ENCODE assay signal across 1 cellular context in genomic region chr2:190313880-190314279, GRCh38.
TF ChIP-seq lines count a peak whose summit lies in the region.

No MANE protein-coding gene starts in this region.

TF ChIP-seq in HepG2, 621 proteins besides CTCF, POLR2A, EP300 and RAD21 (continued from another document):
- TF ChIP-seq GMEB1 (CRISPR knock-in tag; IDR thresholded peaks at IDR 0.05; ENCODE audit: borderline replicate concordance) (no peak), ZHX1 (CRISPR knock-in tag; IDR thresholded peaks at IDR 0.05; ENCODE audit: low read depth) (no peak), BRF2 (CRISPR knock-in tag; IDR thresholded peaks at IDR 0.05) (no peak), RFX1 (IDR thresholded peaks at IDR 0.05) (no peak), POLR2AphosphoS2 (IDR thresholded peaks at IDR 0.05; ENCODE audit: low read depth, low read length) (no peak), MEF2D (CRISPR knock-in tag; IDR thresholded peaks at IDR 0.05) (no peak), RARA (CRISPR knock-in tag; IDR thresholded peaks at IDR 0.05) (no peak), ARID5B (CRISPR knock-in tag; IDR thresholded peaks at IDR 0.05) (0 out of 2 replicates have a peak, but pooled peaks have one; percentile 15), FUBP1 (CRISPR knock-in tag; IDR thresholded peaks at IDR 0.05; ENCODE audit: borderline replicate concordance) (no peak), SMAD1 (CRISPR knock-in tag; IDR thresholded peaks at IDR 0.05; ENCODE audit: borderline replicate concordance, low read depth) (no peak), ADNP (CRISPR knock-in tag; IDR thresholded peaks at IDR 0.05) (no peak), HNF4G (IDR thresholded peaks at IDR 0.05; ENCODE audit: borderline replicate concordance, low read depth, low read length) (peak; percentile 50; the same call in 1 of the 2 replicates), HNF4G (CRISPR knock-in tag; IDR thresholded peaks at IDR 0.05; ENCODE audit: borderline replicate concordance, low read depth) (no peak), ZNF761 (CRISPR knock-in tag; conservative IDR thresholded peaks at IDR 0.05) (no peak), PBX2 (CRISPR knock-in tag; IDR thresholded peaks at IDR 0.05) (no peak), ZBTB49 (CRISPR knock-in tag; IDR thresholded peaks at IDR 0.05; ENCODE audit: borderline replicate concordance) (no peak), SMYD3 (CRISPR knock-in tag; IDR thresholded peaks at IDR 0.05) (no peak), ZNF644 (CRISPR knock-in tag; IDR thresholded peaks at IDR 0.05; ENCODE audit: low read depth) (no peak), ZNF598 (CRISPR knock-in tag; IDR thresholded peaks at IDR 0.05; ENCODE audit: borderline replicate concordance) (no peak), ZNF687 (CRISPR knock-in tag; IDR thresholded peaks at IDR 0.05) (no peak), HNF4A (CRISPR knock-in tag; IDR thresholded peaks at IDR 0.05) (peak; percentile 66), ZSCAN31 (CRISPR knock-in tag; IDR thresholded peaks at IDR 0.05; ENCODE audit: low read depth) (no peak), ZNF235 (CRISPR knock-in tag; IDR thresholded peaks at IDR 0.05; ENCODE audit: borderline replicate concordance) (no peak), TBX3 (IDR thresholded peaks at IDR 0.05; ENCODE audit: borderline replicate concordance) (no peak)
